Comparison of ENCODE assay signal across 8 cellular contexts in genomic region chr11:46392421-46393230, GRCh38. TPM values are rescaled to one million over a fixed set of nuclear protein-coding genes. Genes with fewer than 3 reads are reported as not detected.
A peak's percentile ranks its signal among the peaks of the same experiment; 100 is the strongest.
DNase-seq lines count a peak whose midpoint lies in the region; ATAC-seq and TF ChIP-seq lines count a peak whose summit lies in the region.

No MANE protein-coding gene starts in this region.

- H3K27me3 Mint-ChIP-seq in T-helper 1 cell treated with Interleukin-12 subunit alpha and Interleukin-12 subunit beta and Interleukin-4 antibody, amounts not matched to agents 30 μg/mL and 1 μg/mL, for 36 hours (ENCODE audit: low read depth) = peaks cover 42% of the 10 kb centered on the region

- peaks cover 19% of the 10 kb centered on the region for H3K4me1 Mint-ChIP-seq in T-helper 1 cell treated with Interleukin-12 subunit alpha and Interleukin-12 subunit beta and Interleukin-4 antibody, amounts not matched to agents 30 μg/mL and 1 μg/mL, for 36 hours (ENCODE audit: low read depth)

- no peaks in the 10 kb centered on the region for H3K9me3 ChIP-seq in psoas muscle

- ATAC-seq in left ventricle myocardium superior (peak; percentile 92), psoas muscle (peak; percentile 88 to 93 (median 92))

- H3K27me3 ChIP-seq in psoas muscle (ENCODE audit: insufficient read depth in 3 of 3, low read length in 2 of 3) = peaks cover 0 to 43% (median 14%) of the 10 kb centered on the region in 3 donors

- no peaks in the 10 kb centered on the region for H3K9me3 Mint-ChIP-seq in T-helper 1 cell treated with Interleukin-12 subunit alpha and Interleukin-12 subunit beta and Interleukin-4 antibody, amounts not matched to agents 30 μg/mL and 1 μg/mL, for 36 hours

- intact Hi-C loops in left ventricle myocardium superior (cut with micrococcal nuclease) = loop anchor here (5.0 kb wide), 1 partner anchor 145 kb away; no protein-coding TSS in a partner anchor
- intact Hi-C loops in psoas muscle (cut with DNase I) = loop anchor here (5.0 to 10.0 kb wide), 2 partner anchors 222 to 225 kb away; partner anchors contain the start of genes ATG13 (in 2 of the 2) and HARBI1 (in 2 of the 2)

- WGBS in psoas muscle, 3 donors = 1 to 3% (median 2%) methylated on average over 55 to 71 of the region's 71 CpGs

- H3K36me3 ChIP-seq in psoas muscle (ENCODE audit: insufficient read depth in 1 of 2, low read depth in 1 of 2) = peaks cover 0 to 20% of the 10 kb centered on the region in 2 donors

- H3K4me1 ChIP-seq in psoas muscle = peaks cover 21% of the 10 kb centered on the region

- peak overlapping the region; percentile 17 for H3K27ac Mint-ChIP-seq in T-helper 1 cell treated with Interleukin-12 subunit alpha and Interleukin-12 subunit beta and Interleukin-4 antibody, amounts not matched to agents 30 μg/mL and 1 μg/mL, for 36 hours

- H3K27ac ChIP-seq in psoas muscle = no peak overlapping the region

- H3K4me3 Mint-ChIP-seq in T-helper 1 cell treated with Interleukin-12 subunit alpha and Interleukin-12 subunit beta and Interleukin-4 antibody, amounts not matched to agents 30 μg/mL and 1 μg/mL, for 36 hours = peak overlapping the region; percentile 82

- peaks cover 10% of the 10 kb centered on the region for H3K36me3 Mint-ChIP-seq in T-helper 1 cell treated with Interleukin-12 subunit alpha and Interleukin-12 subunit beta and Interleukin-4 antibody, amounts not matched to agents 30 μg/mL and 1 μg/mL, for 36 hours (ENCODE audit: low read depth)

- DNase-seq in AG08396 (ENCODE audit: low spot score) (peak; percentile 97), GM19238 (ENCODE audit: insufficient read length, low spot score) (peak; percentile 96), HK-2 (ENCODE audit: unreplicated experiment) (peak; percentile 84), amniotic stem cell (lab: John Stamatoyannopoulos, UW) (peak; percentile 76), left ventricle myocardium superior (peak; percentile 92), psoas muscle (peak; percentile 89 to 93), ureter (ENCODE audit: low spot score) (peak; percentile 85)

- H3K4me3 ChIP-seq in psoas muscle = peak overlapping the region; percentile 56

- no peak for TF ChIP-seq CTCF in psoas muscle (IDR thresholded peaks at IDR 0.05)

RNA-seq across cellular contexts. Expression of gene CHRM4, which starts 1.1 kb away (rescaled TPM):
- total RNA-seq in left ventricle myocardium superior (not detected), psoas muscle (not detected), ureter (not detected)
- not detected for polyA plus RNA-seq in psoas muscle

RNA-seq across cellular contexts. Expression of gene MDK, which starts 11.2 kb away (rescaled TPM):
- total RNA-seq in left ventricle myocardium superior (5.7 TPM), psoas muscle (1 to 10 TPM; 1.4 to 6.3 (median 2.4) TPM), ureter (105 TPM)
- 1 to 10 TPM; 1.2 to 2.0 (median 1.8) TPM for polyA plus RNA-seq in psoas muscle

RNA-seq across cellular contexts. Expression of gene DGKZ, which starts 45.4 kb away (rescaled TPM):
- total RNA-seq in left ventricle myocardium superior (71.7 TPM), psoas muscle (100 to 1,000 TPM in 1 of 4 donors, 10 to 100 TPM in 3; 90.2 to 138 (median 96.2) TPM), ureter (76.3 TPM)
- 10 to 100 TPM; 57.7 to 85.4 (median 62.0) TPM for polyA plus RNA-seq in psoas muscle

Comparison
In these comparisons a context has a peak if more than half of its experiments do, and no peak if none do; other contexts are left out.
1. RNA of gene MDK, which starts 11.2 kb away (total RNA-seq): 105 TPM in ureter (single experiment); 5.7 TPM in left ventricle myocardium superior (single experiment) and 1.4 to 6.3 TPM in psoas muscle; every median in the first group is over 10 times any median in the second.
2. Peak in every context shown above with its lines, with median percentiles within 50 percentile points of each other: DNase-seq.